Comparison of ENCODE assay signal across 6 cellular contexts in the genomic region with DNA sequence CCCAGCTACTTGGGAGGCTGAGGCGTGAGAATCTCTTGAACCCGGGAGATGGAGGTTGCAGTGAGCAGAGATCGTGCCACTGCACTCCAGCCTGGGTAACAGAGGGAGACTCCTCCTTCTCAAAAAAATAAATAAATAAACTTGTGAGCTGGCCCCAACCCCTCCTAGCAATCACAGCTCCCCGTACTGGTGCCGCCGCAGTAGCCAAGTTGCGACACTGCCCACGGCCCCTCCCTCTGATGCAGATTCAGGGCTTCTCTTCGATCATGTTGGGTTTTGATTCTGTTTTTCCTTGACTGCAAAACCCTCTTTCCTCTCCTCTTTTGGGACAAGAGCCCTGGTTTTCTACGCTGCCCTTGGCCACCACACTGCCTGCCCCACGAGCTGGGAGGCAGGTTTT.
DNase-seq lines count a peak whose midpoint lies in the region; ATAC-seq, FAIRE-seq and TF ChIP-seq lines count a peak whose summit lies in the region.
"Not testable (repeated sequence)": the region's sequence is repeated elsewhere in the genome, so short reads cannot be mapped to it uniquely, and the experiment has no call there.

No MANE protein-coding gene starts in this region.

- WGBS in ovary, 3 donors = 15 to 29% (median 20%) methylated on average over 7 to 11 of the region's 11 CpGs

- not testable (repeated sequence) for TF ChIP-seq EP300 in ovary (IDR thresholded peaks at IDR 0.05)

- H3K4me3 ChIP-seq in adipocyte (ENCODE audit: low read length) (peak overlapping the region; percentile 47), thoracic aorta (peak overlapping the region; percentile 47)
- H3K4me3 ChIP-seq in fibroblast of the aortic adventitia (ENCODE audit: low read depth, low read length); kidney (ENCODE audit: low read length in 2 of 2); ovary: not testable (repeated sequence)

- H3K27me3 ChIP-seq in adipocyte (replicated peaks; ENCODE audit: control insufficient read depth, insufficient read depth, low read length) = peaks cover 38% of the 10 kb centered on the region
- H3K27me3 ChIP-seq in ovary; thoracic aorta (replicated peaks; ENCODE audit: insufficient read depth): not testable (repeated sequence)

- H3K4me1 ChIP-seq in adipocyte (ENCODE audit: control insufficient read depth, insufficient read depth, low read length) = peaks cover 15% of the 10 kb centered on the region
- not testable (repeated sequence) for H3K4me1 ChIP-seq in kidney (ENCODE audit: control insufficient read depth in 1 of 2, insufficient read depth in 1 of 2, low read depth in 1 of 2, low read length in 2 of 2); ovary (ENCODE audit: insufficient read depth)
- peaks cover 3 to 53% of the 10 kb centered on the region in 2 donors for H3K4me1 ChIP-seq in thoracic aorta (ENCODE audit: control insufficient read depth in 1 of 2, low read depth in 2 of 2)

- H3K27ac ChIP-seq in kidney (ENCODE audit: low read depth in 2 of 2, low read length in 2 of 2); ovary: not testable (repeated sequence)
- H3K27ac ChIP-seq in thoracic aorta = peak overlapping the region; percentile 64 to 80

- not testable (repeated sequence) for FAIRE-seq in kidney (lab: Jason Lieb, UNC)

- not testable (repeated sequence) for TF ChIP-seq CTCF in fibroblast of the aortic adventitia (IDR thresholded peaks at IDR 0.05; ENCODE audit: insufficient read depth, low read length); kidney (IDR thresholded peaks at IDR 0.05; ENCODE audit: borderline replicate concordance, extremely low read depth, insufficient read depth); ovary (IDR thresholded peaks at IDR 0.05); thoracic aorta (IDR thresholded peaks at IDR 0.05)

- ATAC-seq in left cardiac atrium = peak; percentile 52 to 68
- not testable (repeated sequence) for ATAC-seq in thoracic aorta (ENCODE audit: insufficient number of reproducible peaks, low FRiP score, low read depth)

- not testable (repeated sequence) for H3K9ac ChIP-seq in adipocyte (ENCODE audit: low read length); kidney (ENCODE audit: low read length in 2 of 2)

- H3K9me3 ChIP-seq in adipocyte (ENCODE audit: control insufficient read depth, low read length); kidney (ENCODE audit: control insufficient read depth in 1 of 2, low read length in 2 of 2); ovary; thoracic aorta: not testable (repeated sequence)

- not testable (repeated sequence) for DNase-seq in adipocyte (ENCODE audit: low read depth); thoracic aorta (ENCODE audit: low spot score)
- DNase-seq in fibroblast of the aortic adventitia (ENCODE audit: low read depth) (peak; percentile 39), left cardiac atrium (peak; percentile 31), kidney (peak; percentile 54), ovary (peak; percentile 19 to 34 (median 30))

- intact Hi-C loops in left cardiac atrium (cut with DNase I); kidney (cut with DNase I); ovary (cut with DNase I): not testable (repeated sequence)

- not testable (repeated sequence) for H3K36me3 ChIP-seq in adipocyte (ENCODE audit: control insufficient read depth, insufficient read depth, low read length, severe bottlenecking); kidney (ENCODE audit: control insufficient read depth in 1 of 2, insufficient read depth in 2 of 2, low read length in 2 of 2); ovary; thoracic aorta

- TF ChIP-seq POLR2A in ovary (IDR thresholded peaks at IDR 0.05) = not testable (repeated sequence)
